9 cellular contexts compared by ENCODE assay signal in the genomic region with DNA sequence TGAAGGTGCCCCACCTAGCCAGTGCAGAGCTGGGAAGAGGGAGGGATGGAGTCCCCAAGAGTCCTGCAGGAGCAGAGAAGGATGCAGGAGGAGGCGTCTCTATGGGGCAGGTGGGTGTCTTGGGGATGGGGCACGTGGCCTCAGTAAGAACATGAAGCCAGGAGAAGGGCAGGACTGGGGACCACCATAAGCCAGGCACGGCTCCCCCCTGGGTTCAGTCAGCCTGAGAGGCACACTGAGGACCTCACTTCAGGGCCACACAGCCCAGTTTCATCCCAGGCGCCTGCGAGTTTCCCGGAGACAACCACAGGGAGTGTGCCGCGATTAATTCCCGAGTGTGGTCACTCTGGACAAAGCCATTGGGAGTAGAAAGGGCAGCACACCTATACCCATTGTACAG.
DNase-seq lines count a peak whose midpoint lies in the region; ATAC-seq and TF ChIP-seq lines count a peak whose summit lies in the region.
"Had no signal": no experiment of that assay in that cellular context is flagged by ENCODE, and none has a peak within 500 bp of the region (broad histone marks: within the 10 kb centered on the region; RNA-seq: fewer than 3 reads in every experiment).

No MANE protein-coding gene starts in this region.

- no peak for TF ChIP-seq POLR2A in suprapubic skin (IDR thresholded peaks at IDR 0.05)

- 75% methylated on average over 3 of the region's 9 CpGs for WGBS in suprapubic skin

- intact Hi-C loops in activated CD4-positive, alpha-beta T cell treated with anti-CD3 and anti-CD28 coated beads for 36 hours (cut with DNase I, micrococcal nuclease) = loop anchor here (2.0 to 5.0 kb wide), 6 partner anchors 119 to 1031 kb away; partner anchors contain the start of gene GYPC (in 2 of the 2)
- intact Hi-C loops in activated CD4-positive, alpha-beta memory T cell treated with anti-CD3 and anti-CD28 coated beads for 36 hours (cut with micrococcal nuclease) = no loop called here

- peak overlapping the region; percentile 77 for H3K4me3 Mint-ChIP-seq in activated CD4-positive, alpha-beta T cell treated with anti-CD3 and anti-CD28 coated beads for 36 hours
- peak overlapping the region; percentile 50 for H3K4me3 Mint-ChIP-seq in activated CD4-positive, alpha-beta memory T cell treated with anti-CD3 and anti-CD28 coated beads for 36 hours

- no peak for TF ChIP-seq CTCF in suprapubic skin (IDR thresholded peaks at IDR 0.05)

- no peak for TF ChIP-seq EP300 in suprapubic skin (IDR thresholded peaks at IDR 0.05)

- H3K4me3 ChIP-seq in suprapubic skin = peak overlapping the region; percentile 48

- no peak overlapping the region for H3K27ac ChIP-seq in suprapubic skin

- H3K36me3 ChIP-seq in suprapubic skin = no peaks in the 10 kb centered on the region

- H3K36me3 Mint-ChIP-seq in activated CD4-positive, alpha-beta T cell treated with anti-CD3 and anti-CD28 coated beads for 36 hours (ENCODE audit: low read depth) = no peaks in the 10 kb centered on the region
- no peaks in the 10 kb centered on the region for H3K36me3 Mint-ChIP-seq in activated CD4-positive, alpha-beta memory T cell treated with anti-CD3 and anti-CD28 coated beads for 36 hours

- CTCF ChIA-PET in activated CD4-positive, alpha-beta T cell treated with anti-CD3 and anti-CD28 coated beads for 36 hours (lab: Charles Lee) = interaction anchor here (0.6 to 6.0 kb wide), 8 partner anchors 11 to 378 kb away, joined by 4 to 74 read pairs (median 4); no protein-coding TSS in a partner anchor
- CTCF ChIA-PET in activated CD4-positive, alpha-beta memory T cell treated with anti-CD3 and anti-CD28 coated beads for 36 hours (lab: Charles Lee) = interaction anchor here (0.6 to 4.5 kb wide), 22 partner anchors 8 to 548 kb away, joined by 3 to 135 read pairs (median 4); partner anchors contain the start of gene GYPC

- H3K27me3 ChIP-seq in suprapubic skin = peaks cover 11% of the 10 kb centered on the region

- H3K9me3 ChIP-seq in suprapubic skin = no peaks in the 10 kb centered on the region

- no peaks in the 10 kb centered on the region for H3K9me3 Mint-ChIP-seq in activated CD4-positive, alpha-beta T cell treated with anti-CD3 and anti-CD28 coated beads for 36 hours (ENCODE audit: low read depth)
- H3K9me3 Mint-ChIP-seq in activated CD4-positive, alpha-beta memory T cell treated with anti-CD3 and anti-CD28 coated beads for 36 hours = no peaks in the 10 kb centered on the region

- no peaks in the 10 kb centered on the region for H3K4me1 Mint-ChIP-seq in activated CD4-positive, alpha-beta T cell treated with anti-CD3 and anti-CD28 coated beads for 36 hours
- H3K4me1 Mint-ChIP-seq in activated CD4-positive, alpha-beta memory T cell treated with anti-CD3 and anti-CD28 coated beads for 36 hours (ENCODE audit: low read depth) = peaks cover 7% of the 10 kb centered on the region

- peaks cover 13% of the 10 kb centered on the region for H3K4me1 ChIP-seq in suprapubic skin

- POLR2A ChIA-PET in activated CD4-positive, alpha-beta T cell treated with anti-CD3 and anti-CD28 coated beads for 36 hours (lab: Charles Lee) = interaction anchor here (0.5 kb wide), 3 partner anchors 25 to 305 kb away, joined by 3 to 4 read pairs (median 3); no protein-coding TSS in a partner anchor
- POLR2A ChIA-PET in activated CD4-positive, alpha-beta memory T cell treated with anti-CD3 and anti-CD28 coated beads for 36 hours (lab: Charles Lee) = no interaction called here

- no peak overlapping the region for H3K27ac Mint-ChIP-seq in activated CD4-positive, alpha-beta T cell treated with anti-CD3 and anti-CD28 coated beads for 36 hours
- H3K27ac Mint-ChIP-seq in activated CD4-positive, alpha-beta memory T cell treated with anti-CD3 and anti-CD28 coated beads for 36 hours = no peak overlapping the region

- H3K27me3 Mint-ChIP-seq in activated CD4-positive, alpha-beta T cell treated with anti-CD3 and anti-CD28 coated beads for 36 hours = peaks cover 4% of the 10 kb centered on the region
- H3K27me3 Mint-ChIP-seq in activated CD4-positive, alpha-beta memory T cell treated with anti-CD3 and anti-CD28 coated beads for 36 hours = no peaks in the 10 kb centered on the region

- DNase-seq in activated CD4-positive, alpha-beta T cell treated with anti-CD3 and anti-CD28 coated beads for 36 hours = no peak
- DNase-seq in activated CD4-positive, alpha-beta T cell treated with anti-CD3 and anti-CD28 coated beads for 48 hours = no peak
- DNase-seq in activated CD4-positive, alpha-beta memory T cell treated with anti-CD3 and anti-CD28 coated beads for 36 hours = no peak
- peak; percentile 28 for DNase-seq in iPS-NIHi11 (ENCODE audit: low spot score)
- no peak for DNase-seq in suprapubic skin (ENCODE audit: low spot score in 2 of 2)
- no peak for DNase-seq in NCI-H446 treated with DMSO at 0.1 percent for 48 hours (lab: John Stamatoyannopoulos, UW)
- DNase-seq in SK-N-DZ (ENCODE audit: low spot score) = no peak
- DNase-seq: HCEC 1CT had no signal

- no peak for ATAC-seq in activated CD4-positive, alpha-beta T cell treated with anti-CD3 and anti-CD28 coated beads for 36 hours
- no peak for ATAC-seq in GM18868 (IDR thresholded peaks at IDR 0.05; ENCODE audit: unreplicated experiment)
